Comparison of ENCODE assay signal across 28 cellular contexts in genomic region chr1:56324504-56324903, GRCh38.
"Had no signal": no experiment of that assay in that cellular context is flagged by ENCODE, and none has a peak within 500 bp of the region (broad histone marks: within the 10 kb centered on the region; RNA-seq: fewer than 3 reads in every experiment).

No MANE protein-coding gene starts in this region.

- H3K36me3 Mint-ChIP-seq: stimulated activated effector memory CD8-positive, alpha-beta T cell treated with anti-CD3 and anti-CD28 coated beads, Interleukin-12 subunit alpha, Interleukin-12 subunit beta, amount 100 ng/mL, for 72 hours; stimulated activated naive B cell treated with anti-CD40 and anti-IgM and Interleukin-4, amounts not matched to agents 10 μg/mL and 1 μg/mL and 100 μg/mL, for 72 hours; type B pancreatic cell had no signal

- H3K27me3 ChIP-seq: stomach, suprapubic skin, testis, thyroid gland, tibial artery, tibial nerve, transverse colon, upper lobe of left lung, upper lobe of right lung, uterus, vagina had no signal

- H3K4me1 ChIP-seq: suprapubic skin, transverse colon, upper lobe of left lung, upper lobe of right lung, vagina had no signal

- H3K9me3 ChIP-seq: stomach, suprapubic skin, testis, thoracic aorta, thyroid gland, tibial artery, tibial nerve, transverse colon, upper lobe of left lung, upper lobe of right lung, uterus, vagina had no signal

- ATAC-seq: stimulated activated effector memory CD8-positive, alpha-beta T cell treated with anti-CD3 and anti-CD28 coated beads, Interleukin-12 subunit alpha, Interleukin-12 subunit beta, amount 100 ng/mL, for 72 hours; stimulated activated naive CD8-positive, alpha-beta T cell treated with anti-CD3 and anti-CD28 coated beads, Interleukin-15, amount 100 ng/mL, for 72 hours; stimulated activated naive CD8-positive, alpha-beta T cell treated with anti-CD3 and anti-CD28 coated beads, Interleukin-15, Interleukin-2, amounts not matched to agents 100 U/mL and 50 U/mL, for 24 hours; upper lobe of right lung had no signal

- H3K27ac ChIP-seq: stomach, suprapubic skin, testis, thoracic aorta, thyroid gland, tibial artery, tibial nerve, transverse colon, upper lobe of left lung, upper lobe of right lung, uterus, vagina had no signal

- H3K27ac Mint-ChIP-seq: stimulated activated effector memory CD8-positive, alpha-beta T cell treated with anti-CD3 and anti-CD28 coated beads, Interleukin-12 subunit alpha, Interleukin-12 subunit beta, amount 100 ng/mL, for 72 hours; stimulated activated naive B cell treated with anti-CD40 and anti-IgM and Interleukin-4, amounts not matched to agents 10 μg/mL and 1 μg/mL and 100 μg/mL, for 72 hours; stimulated activated naive CD8-positive, alpha-beta T cell treated with anti-CD3 and anti-CD28 coated beads, Interleukin-15, Interleukin-2, amounts not matched to agents 100 ng/mL and 50 ng/mL, for 24 hours; type B pancreatic cell had no signal

- H3K4me1 Mint-ChIP-seq: stimulated activated effector memory CD8-positive, alpha-beta T cell treated with anti-CD3 and anti-CD28 coated beads, Interleukin-12 subunit alpha, Interleukin-12 subunit beta, amount 100 ng/mL, for 72 hours had no signal

- H3K4me3 ChIP-seq: stomach, suprapubic skin, testis, thoracic aorta, thyroid gland, tibial artery, tibial nerve, transverse colon, upper lobe of left lung, upper lobe of right lung, uterus, vagina had no signal

- DNase-seq: stimulated activated CD4-positive, alpha-beta T cell treated with anti-CD3 and anti-CD28 coated beads, Interleukin-2, amount 100 ng/mL, for 48 hours; stimulated activated CD4-positive, alpha-beta T cell treated with anti-CD3 and anti-CD28 coated beads, Interleukin-4, amount 100 ng/mL, for 1 hour; stimulated activated CD4-positive, alpha-beta T cell treated with anti-CD3 and anti-CD28 coated beads, Interleukin-4, amount 100 ng/mL, for 24 hours; stimulated activated CD4-positive, alpha-beta T cell treated with anti-CD3 and anti-CD28 coated beads, Interleukin-4, amount 100 ng/mL, for 4 hours; stimulated activated CD8-positive, alpha-beta memory T cell treated with anti-CD3 and anti-CD28 coated beads, Interleukin-4, amount 100 ng/mL, for 48 hours; stimulated activated naive B cell treated with anti-CD40 and anti-IgM and Interleukin-4, amounts not matched to agents 10 μg/mL and 1 μg/mL and 100 μg/mL, for 72 hours; stimulated activated naive CD4-positive, alpha-beta T cell; stimulated activated naive CD4-positive, alpha-beta T cell treated with Interleukin-2 at 50 U/mL for 16 hours; stimulated activated naive CD8-positive, alpha-beta T cell treated with anti-CD3 and anti-CD28 coated beads, Interleukin-15, amount 100 ng/mL, for 72 hours; stimulated activated naive CD8-positive, alpha-beta T cell treated with anti-CD3 and anti-CD28 coated beads, Interleukin-15, Interleukin-2, amounts not matched to agents 100 U/mL and 50 U/mL, for 24 hours; stomach; substantia nigra; testis; thyroid gland; tibial artery; transverse colon; trophoblast cell; upper lobe of left lung; upper lobe of right lung; uterus had no signal

- H3K27me3 Mint-ChIP-seq: stimulated activated naive B cell treated with anti-CD40 and anti-IgM and Interleukin-4, amounts not matched to agents 10 μg/mL and 1 μg/mL and 100 μg/mL, for 72 hours; stimulated activated naive CD8-positive, alpha-beta T cell treated with anti-CD3 and anti-CD28 coated beads, Interleukin-15, amount 100 ng/mL, for 72 hours; stimulated activated naive CD8-positive, alpha-beta T cell treated with anti-CD3 and anti-CD28 coated beads, Interleukin-15, Interleukin-2, amounts not matched to agents 100 ng/mL and 50 ng/mL, for 24 hours; type B pancreatic cell had no signal

- FAIRE-seq: urothelium cell line had no signal

- H3K36me3 ChIP-seq: stomach, suprapubic skin, thoracic aorta, thyroid gland, tibial artery, tibial nerve, transverse colon, upper lobe of left lung, upper lobe of right lung, uterus, vagina had no signal

- H3K9me3 Mint-ChIP-seq: stimulated activated naive B cell treated with anti-CD40 and anti-IgM and Interleukin-4, amounts not matched to agents 10 μg/mL and 1 μg/mL and 100 μg/mL, for 72 hours; stimulated activated naive CD8-positive, alpha-beta T cell treated with anti-CD3 and anti-CD28 coated beads, Interleukin-15, amount 100 ng/mL, for 72 hours; stimulated activated naive CD8-positive, alpha-beta T cell treated with anti-CD3 and anti-CD28 coated beads, Interleukin-15, Interleukin-2, amounts not matched to agents 100 ng/mL and 50 ng/mL, for 24 hours; type B pancreatic cell had no signal

- H3K4me3 Mint-ChIP-seq: stimulated activated effector memory CD8-positive, alpha-beta T cell treated with anti-CD3 and anti-CD28 coated beads, Interleukin-12 subunit alpha, Interleukin-12 subunit beta, amount 100 ng/mL, for 72 hours; stimulated activated naive B cell treated with anti-CD40 and anti-IgM and Interleukin-4, amounts not matched to agents 10 μg/mL and 1 μg/mL and 100 μg/mL, for 72 hours; stimulated activated naive CD8-positive, alpha-beta T cell treated with anti-CD3 and anti-CD28 coated beads, Interleukin-15, amount 100 ng/mL, for 72 hours; stimulated activated naive CD8-positive, alpha-beta T cell treated with anti-CD3 and anti-CD28 coated beads, Interleukin-15, Interleukin-2, amounts not matched to agents 100 ng/mL and 50 ng/mL, for 24 hours; type B pancreatic cell had no signal
